In genomic region chr2:19685713-19686112, GRCh38 we compare ENCODE assay signal across 21 cellular contexts.
DNase-seq lines count a peak whose midpoint lies in the region; ATAC-seq and TF ChIP-seq lines count a peak whose summit lies in the region.
"Had no signal": no experiment of that assay in that cellular context is flagged by ENCODE, and none has a peak within 500 bp of the region (broad histone marks: within the 10 kb centered on the region; RNA-seq: fewer than 3 reads in every experiment).

No MANE protein-coding gene starts in this region.

- no peaks in the 10 kb centered on the region for H3K9me3 Mint-ChIP-seq in type B pancreatic cell
- H3K9me3 Mint-ChIP-seq: T-cell had no signal

- peaks cover 2% of the 10 kb centered on the region for H3K27me3 Mint-ChIP-seq in type B pancreatic cell

- H3K27ac ChIP-seq in HEK293 (ENCODE audit: extremely low read depth, low read depth, low read length) (no peak overlapping the region), heart left ventricle (no peak overlapping the region)
- H3K27ac ChIP-seq: BLaER1, PC-9 had no signal

- 91 to 100% (median 94%) methylated on average over 1 of the region's 1 CpG for WGBS in heart left ventricle, 4 donors

- TF ChIP-seq CTCF in HEK293 (tag by site-specific recombination; IDR thresholded peaks at IDR 0.05) (no peak), fibroblast of the aortic adventitia (IDR thresholded peaks at IDR 0.05; ENCODE audit: insufficient read depth, low read length) (no peak), type B pancreatic cell (conservative IDR thresholded peaks at IDR 0.05) (no peak), heart left ventricle (IDR thresholded peaks at IDR 0.05) (no peak)

- CTCF ChIA-PET in HEK293 (lab: Yijun Ruan, JAX) = no interaction called here

- H3K36me3 ChIP-seq in HEK293 (ENCODE audit: control insufficient read depth in 2 of 2, insufficient read depth in 1 of 2, low read length in 2 of 2) = no peaks in the 10 kb centered on the region
- H3K36me3 ChIP-seq in adipocyte (ENCODE audit: control insufficient read depth, insufficient read depth, low read length, severe bottlenecking) = no peaks in the 10 kb centered on the region
- H3K36me3 ChIP-seq in heart left ventricle = no peaks in the 10 kb centered on the region
- H3K36me3 ChIP-seq: BLaER1 had no signal

- H3K36me3 Mint-ChIP-seq in type B pancreatic cell = no peaks in the 10 kb centered on the region
- H3K36me3 Mint-ChIP-seq: CD8-positive, alpha-beta memory T cell; T-cell had no signal

- ATAC-seq in heart left ventricle = no peak
- no peak for ATAC-seq in HG02938 (IDR thresholded peaks at IDR 0.05; ENCODE audit: unreplicated experiment)
- no peak for ATAC-seq in GM21786 (IDR thresholded peaks at IDR 0.05; ENCODE audit: unreplicated experiment)
- ATAC-seq: GM12878, T-cell had no signal

- intact Hi-C loops in heart left ventricle (cut with DNase I) = loop anchor here in 3 of 10 donors (10.0 kb wide), 3 partner anchors 179 to 941 kb away; no protein-coding TSS in a partner anchor

- H3K9me3 ChIP-seq in HEK293 (ENCODE audit: control insufficient read depth, insufficient read depth, low read depth, low read length) = no peaks in the 10 kb centered on the region
- no peaks in the 10 kb centered on the region for H3K9me3 ChIP-seq in adipocyte (ENCODE audit: control insufficient read depth, low read length)
- peaks cover 0 to 3% (median 0%) of the 10 kb centered on the region in 12 donors for H3K9me3 ChIP-seq in heart left ventricle
- H3K9me3 ChIP-seq: BLaER1, SK-N-SH had no signal

- no peak overlapping the region for H3K9ac ChIP-seq in adipocyte (ENCODE audit: low read length)
- H3K9ac ChIP-seq: BLaER1, SK-N-SH had no signal

- no peaks in the 10 kb centered on the region for H3K4me1 Mint-ChIP-seq in type B pancreatic cell (ENCODE audit: unreplicated experiment)
- H3K4me1 Mint-ChIP-seq: CD8-positive, alpha-beta memory T cell; T-cell had no signal

- DNase-seq in adipocyte (ENCODE audit: low read depth) = peak; percentile 34
- DNase-seq in fibroblast of the aortic adventitia (ENCODE audit: low read depth) = peak; percentile 40
- peak; percentile 18 for DNase-seq in type B pancreatic cell (ENCODE audit: extremely low spot score, unreplicated experiment)
- DNase-seq in heart left ventricle = no peak
- no peak for DNase-seq in NCI-H2171 treated with DMSO at 0.1 percent for 48 hours (lab: John Stamatoyannopoulos, UW)
- DNase-seq: CD8-positive, alpha-beta memory T cell; DND-41; GDM1; GOT3; IMR-90; NCI-H2029; NCI-H510A; NCI-H774; SK-N-SH; T-cell had no signal

- H3K4me1 ChIP-seq in HEK293 (ENCODE audit: control insufficient read depth, insufficient read depth, low read length) = no peaks in the 10 kb centered on the region
- H3K4me1 ChIP-seq in adipocyte (ENCODE audit: control insufficient read depth, insufficient read depth, low read length) = no peaks in the 10 kb centered on the region
- peaks cover 0 to 5% (median 0%) of the 10 kb centered on the region in 12 donors for H3K4me1 ChIP-seq in heart left ventricle
- H3K4me1 ChIP-seq: BLaER1 had no signal

- H3K27me3 ChIP-seq in adipocyte (replicated peaks; ENCODE audit: control insufficient read depth, insufficient read depth, low read length) (peaks cover 1% of the 10 kb centered on the region), heart left ventricle (no peaks in the 10 kb centered on the region)
- H3K27me3 ChIP-seq: BLaER1 had no signal

- POLR2A ChIA-PET in HEK293 (lab: Yijun Ruan, JAX) = no interaction called here

- TF ChIP-seq POLR2A in heart left ventricle (IDR thresholded peaks at IDR 0.05) = no peak

- no peak overlapping the region for H3K4me3 ChIP-seq in HEK293 (ENCODE audit: low read depth, low read length)
- H3K4me3 ChIP-seq in adipocyte (ENCODE audit: low read length) = no peak overlapping the region
- no peak overlapping the region for H3K4me3 ChIP-seq in fibroblast of the aortic adventitia (ENCODE audit: low read depth, low read length)
- no peak overlapping the region for H3K4me3 ChIP-seq in heart left ventricle
- H3K4me3 ChIP-seq: BLaER1, GM12878, PC-9 had no signal

- H3K27ac Mint-ChIP-seq in type B pancreatic cell = no peak overlapping the region
- H3K27ac Mint-ChIP-seq: T-cell had no signal

- H3K4me3 Mint-ChIP-seq in type B pancreatic cell = no peak overlapping the region
- H3K4me3 Mint-ChIP-seq: CD8-positive, alpha-beta memory T cell; T-cell had no signal

TF ChIP-seq in HEK293, 187 proteins besides CTCF, POLR2A, EP300 and RAD21:
- TF ChIP-seq REST (tag by site-specific recombination; IDR thresholded peaks at IDR 0.05) = no peak
- TF ChIP-seq ZNF140 (tag by site-specific recombination; IDR thresholded peaks at IDR 0.05) = no peak
- TF ChIP-seq ZNF488 (tag by site-specific recombination; IDR thresholded peaks at IDR 0.05) = no peak
- TF ChIP-seq ZNF664 (tag by site-specific recombination; IDR thresholded peaks at IDR 0.05) = no peak
- TF ChIP-seq ZNF112 (tag by site-specific recombination; IDR thresholded peaks at IDR 0.05) = no peak
- TF ChIP-seq PRDM10 (tag by site-specific recombination; IDR thresholded peaks at IDR 0.05) = peak; percentile 82
TF ChIP-seq in HEK293: peak in this region for 1.

Comparison
In these comparisons a context has a peak if more than half of its experiments do, and no peak if none do; other contexts are left out.
1. DNase-seq: peak in adipocyte (single experiment), fibroblast of the aortic adventitia (single experiment) and type B pancreatic cell (single experiment); none in heart left ventricle (0 of 5) and NCI-H2171 treated with DMSO at 0.1 percent for 48 hours (single experiment).